ENCODE assay signal across 15 cellular contexts in genomic region chr15:85361306-85361705, GRCh38.
DNase-seq lines count a peak whose midpoint lies in the region; ATAC-seq, FAIRE-seq and TF ChIP-seq lines count a peak whose summit lies in the region.
"Had no signal": no experiment of that assay in that cellular context is flagged by ENCODE, and none has a peak within 500 bp of the region (broad histone marks: within the 10 kb centered on the region; RNA-seq: fewer than 3 reads in every experiment).

No MANE protein-coding gene starts in this region.

- DNase-seq in memory B cell (ENCODE audit: low spot score in 2 of 2) (no peak), NCI-H524 (lab: John Stamatoyannopoulos, UW) (no peak), erythroblast (lab: John Stamatoyannopoulos, UW) (no peak), RCC 7860 (ENCODE audit: low spot score) (no peak)
- DNase-seq in activated CD8-positive, alpha-beta memory T cell treated with anti-CD3 and anti-CD28 coated beads, Interleukin-2, amount 50 U/mL, for 48 hours: no peak
- DNase-seq: activated effector memory CD4-positive, alpha-beta T cell treated with Interleukin-2 at 50 U/mL for 16 hours; DMS153; IMR-90; left lung; NCI-H2029; stimulated activated CD4-positive, alpha-beta T cell treated with anti-CD3 and anti-CD28 coated beads, Interleukin-2, amount 100 ng/mL, for 24 hours had no signal

- no peak overlapping the region for H3K27ac Mint-ChIP-seq in memory B cell

- H3K4me1 Mint-ChIP-seq in memory B cell: peaks cover 27% of the 10 kb centered on the region

- H3K9me3 Mint-ChIP-seq in memory B cell: no peaks in the 10 kb centered on the region

- no peaks in the 10 kb centered on the region for H3K27me3 Mint-ChIP-seq in memory B cell

- TF ChIP-seq POLR2A in erythroblast (IDR thresholded peaks at IDR 0.05; ENCODE audit: low read length): no peak

- H3K36me3 Mint-ChIP-seq in memory B cell: no peaks in the 10 kb centered on the region

- H3K4me3 Mint-ChIP-seq in memory B cell: no peak overlapping the region

- peak; percentile 78 for ATAC-seq in GM18909 (IDR thresholded peaks at IDR 0.05; ENCODE audit: poor library complexity, unreplicated experiment)
- peak; percentile 82 for ATAC-seq in GM21515 (IDR thresholded peaks at IDR 0.05; ENCODE audit: unreplicated experiment)
- ATAC-seq in HG03108 (IDR thresholded peaks at IDR 0.05; ENCODE audit: unreplicated experiment): peak; percentile 73
- ATAC-seq in memory B cell (ENCODE audit: low read depth): peak; percentile 42
- ATAC-seq: left lung, Panc1 had no signal

- no peak for FAIRE-seq in RCC 7860 (lab: Jason Lieb, UNC)
